In the genomic region with DNA sequence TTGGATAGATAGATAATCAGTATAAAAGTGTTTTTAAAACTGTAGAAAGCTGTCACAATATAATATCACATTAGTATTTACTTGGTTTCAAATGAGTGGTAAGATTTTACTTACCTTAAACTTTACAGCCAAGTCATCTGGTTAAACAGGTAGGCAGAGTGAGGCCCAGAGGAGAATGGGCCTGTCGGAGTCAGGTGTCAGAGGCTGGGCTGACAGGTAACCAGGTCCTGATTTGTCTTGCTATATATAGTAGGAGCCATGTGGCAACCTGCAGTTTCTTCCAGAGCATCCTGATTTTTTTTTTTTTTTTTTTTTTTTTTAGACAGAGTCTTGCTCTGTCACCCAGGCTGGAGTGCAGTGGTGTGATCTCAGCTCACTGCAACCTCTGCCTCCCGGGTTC, we compare ENCODE assay signal across 22 cellular contexts. TPM values are rescaled to one million over a fixed set of nuclear protein-coding genes. Genes with fewer than 3 reads are reported as not detected.
DNase-seq lines count a peak whose midpoint lies in the region; ATAC-seq and TF ChIP-seq lines count a peak whose summit lies in the region.
"Had no signal": no experiment of that assay in that cellular context is flagged by ENCODE, and none has a peak within 500 bp of the region (broad histone marks: within the 10 kb centered on the region; RNA-seq: fewer than 3 reads in every experiment).

No MANE protein-coding gene starts in this region.

- no peak for ATAC-seq in RWPE2 (ENCODE audit: low read depth)
- ATAC-seq in activated naive CD4-positive, alpha-beta T cell treated with anti-CD3 and anti-CD28 coated beads, Interleukin-2, amount 50 U/mL, for 72 hours, result no peak

- no peaks in the 10 kb centered on the region for H3K9me3 Mint-ChIP-seq in type B pancreatic cell
- H3K9me3 Mint-ChIP-seq in activated naive CD4-positive, alpha-beta T cell treated with anti-CD3 and anti-CD28 coated beads, Interleukin-2, amount 50 U/mL, for 72 hours, result no peaks in the 10 kb centered on the region
- H3K9me3 Mint-ChIP-seq: CD14-positive monocyte had no signal

- TF ChIP-seq CTCF in RWPE2 (IDR thresholded peaks at IDR 0.05; ENCODE audit: poor library complexity, severe bottlenecking) (no peak), osteoblast (IDR thresholded peaks at IDR 0.05; ENCODE audit: extremely low read depth, low read depth, low read length) (no peak), type B pancreatic cell (conservative IDR thresholded peaks at IDR 0.05) (no peak)

- H3K4me1 ChIP-seq in RWPE2 (ENCODE audit: insufficient read depth, poor library complexity, severe bottlenecking), result peaks cover 23% of the 10 kb centered on the region
- H3K4me1 ChIP-seq in osteoblast (ENCODE audit: insufficient read depth, low read length), result peaks cover 6% of the 10 kb centered on the region

- H2AFZ ChIP-seq in osteoblast (ENCODE audit: low read length), result no peak overlapping the region

- peaks cover 4% of the 10 kb centered on the region for H4K20me1 ChIP-seq in osteoblast (ENCODE audit: insufficient read depth, low read length)

- H3K9me3 ChIP-seq in RWPE2 (ENCODE audit: severe bottlenecking) (no peaks in the 10 kb centered on the region), osteoblast (ENCODE audit: low read depth, low read length) (no peaks in the 10 kb centered on the region)

- no peaks in the 10 kb centered on the region for H3K79me2 ChIP-seq in osteoblast (ENCODE audit: insufficient read depth, low read length)

- H3K36me3 ChIP-seq in RWPE2 (ENCODE audit: low read depth) (no peaks in the 10 kb centered on the region), osteoblast (ENCODE audit: insufficient read depth, low read length) (no peaks in the 10 kb centered on the region)

- DNase-seq in NCI-H2171 treated with DMSO at 0.1 percent for 48 hours (lab: John Stamatoyannopoulos, UW), result peak; percentile 40
- no peak for DNase-seq in NCI-H2171 (lab: John Stamatoyannopoulos, UW)
- peak; percentile 25 for DNase-seq in RWPE2 (ENCODE audit: low spot score)
- peak; percentile 59 for DNase-seq in osteoblast (ENCODE audit: insufficient read length, low spot score, missing footprints)
- DNase-seq in type B pancreatic cell (ENCODE audit: extremely low spot score, unreplicated experiment), result no peak
- DNase-seq in amygdala (lab: John Stamatoyannopoulos, UW), result no peak
- no peak for DNase-seq in COLO829 (ENCODE audit: low spot score)
- DNase-seq in activated naive CD4-positive, alpha-beta T cell treated with anti-CD3 and anti-CD28 coated beads, Interleukin-2, amount 50 U/mL, for 72 hours (ENCODE audit: low spot score in 2 of 2), result no peak
- DNase-seq: DMS79 treated with DMSO at 0.1 percent for 48 hours, H7, IMR-90, NCI-H1105, NCI-H146, NCI-H2029, NCI-H345, NCI-H524, NCI-H82, SHP77 treated with DMSO at 0.1 percent for 48 hours, SW 1271 had no signal

- peaks cover 39% of the 10 kb centered on the region for H3K4me1 Mint-ChIP-seq in type B pancreatic cell (ENCODE audit: unreplicated experiment)

- H3K4me2 ChIP-seq in osteoblast (ENCODE audit: insufficient read depth, low read length), result no peak overlapping the region
- H3K4me2 ChIP-seq: KMS-11 had no signal

- H3K4me3 ChIP-seq in RWPE2 (ENCODE audit: severe bottlenecking) (no peak overlapping the region), osteoblast (ENCODE audit: insufficient read depth, low read length) (no peak overlapping the region)
- H3K4me3 ChIP-seq: SK-N-MC had no signal

- H3K36me3 Mint-ChIP-seq in type B pancreatic cell, result no peaks in the 10 kb centered on the region
- no peaks in the 10 kb centered on the region for H3K36me3 Mint-ChIP-seq in activated naive CD4-positive, alpha-beta T cell treated with anti-CD3 and anti-CD28 coated beads, Interleukin-2, amount 50 U/mL, for 72 hours

- H3K27ac ChIP-seq in RWPE2 (ENCODE audit: poor library complexity, severe bottlenecking) (no peak overlapping the region), osteoblast (ENCODE audit: low read depth, low read length) (no peak overlapping the region)
- H3K27ac ChIP-seq: KMS-11, SK-N-MC had no signal

- no peak overlapping the region for H3K4me3 Mint-ChIP-seq in type B pancreatic cell
- H3K4me3 Mint-ChIP-seq: CD14-positive monocyte had no signal

- H3K27ac Mint-ChIP-seq in type B pancreatic cell, result peak overlapping the region; percentile 86
- no peak overlapping the region for H3K27ac Mint-ChIP-seq in activated naive CD4-positive, alpha-beta T cell treated with anti-CD3 and anti-CD28 coated beads, Interleukin-2, amount 50 U/mL, for 72 hours

- no peaks in the 10 kb centered on the region for H3K27me3 Mint-ChIP-seq in type B pancreatic cell

- H3K27me3 ChIP-seq in RWPE2 (ENCODE audit: insufficient read depth, poor library complexity, severe bottlenecking), result no peaks in the 10 kb centered on the region
- H3K27me3 ChIP-seq in osteoblast (ENCODE audit: insufficient read depth, low read length), result no peaks in the 10 kb centered on the region

RNA-seq across cellular contexts. Expression of gene PPARGC1B, which starts 24.4 kb away (rescaled TPM):
- 1.1 and 1.8 TPM in 2 replicates for total RNA-seq in osteoblast
- 5.4 and 8.5 TPM in 2 replicates for total RNA-seq in type B pancreatic cell (ENCODE audit: low replicate concordance)
- 1 to 10 TPM; 4.8 to 5.1 TPM for total RNA-seq in activated naive CD4-positive, alpha-beta T cell treated with anti-CD3 and anti-CD28 coated beads, Interleukin-2, amount 50 U/mL, for 72 hours

Comparison
In these comparisons a context has a peak if more than half of its experiments do, and no peak if none do; other contexts are left out.
1. DNase-seq: peak in NCI-H2171 treated with DMSO at 0.1 percent for 48 hours (single experiment), RWPE2 (single experiment) and osteoblast (single experiment); none in NCI-H2171 (single experiment), type B pancreatic cell (single experiment), amygdala (0 of 56), COLO829 (single experiment) and activated naive CD4-positive, alpha-beta T cell treated with anti-CD3 and anti-CD28 coated beads, Interleukin-2, amount 50 U/mL, for 72 hours (0 of 2).